27 cellular contexts compared by ENCODE assay signal in the genomic region with DNA sequence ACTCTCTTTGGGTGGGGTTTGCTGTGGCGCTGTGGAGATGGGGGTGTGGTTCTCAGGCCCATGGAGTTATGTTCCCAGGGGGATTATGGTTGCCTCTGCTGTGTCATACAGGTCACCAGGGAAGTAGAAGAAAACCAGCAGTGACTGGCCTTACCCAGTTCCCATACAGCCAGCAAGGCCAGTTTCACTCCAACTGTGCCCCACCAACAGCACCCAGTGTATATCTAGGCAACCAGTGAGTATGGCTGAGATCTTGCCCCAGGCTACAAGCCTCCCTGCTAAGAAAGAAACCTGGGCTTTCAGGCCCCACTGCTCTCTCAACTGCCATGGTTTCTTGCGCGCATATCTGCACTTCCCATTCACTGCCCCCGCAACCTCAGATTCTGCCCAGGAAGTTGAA. TPM values are rescaled to one million over a fixed set of nuclear protein-coding genes. Genes with fewer than 3 reads are reported as not detected.
DNase-seq lines count a peak whose midpoint lies in the region; ATAC-seq and TF ChIP-seq lines count a peak whose summit lies in the region.
"Had no signal": no experiment of that assay in that cellular context is flagged by ENCODE, and none has a peak within 500 bp of the region (broad histone marks: within the 10 kb centered on the region; RNA-seq: fewer than 3 reads in every experiment).

No MANE protein-coding gene starts in this region.

- no peaks in the 10 kb centered on the region for H3K79me1 ChIP-seq in mesenchymal stem cell (replicated peaks; ENCODE audit: low read length, poor library complexity, severe bottlenecking)

- H3K27ac ChIP-seq in smooth muscle cell (ENCODE audit: low read depth): peak overlapping the region; percentile 33
- H3K27ac ChIP-seq in substantia nigra (ENCODE audit: low read depth, low read length, poor library complexity, severe bottlenecking): no peak overlapping the region
- H3K27ac ChIP-seq in mesenchymal stem cell (ENCODE audit: low read length, poor library complexity, severe bottlenecking): no peak overlapping the region
- H3K27ac ChIP-seq: ascending aorta, HL-60, prostate gland, SJCRH30, transverse colon, WERI-Rb-1 had no signal

- H3K4ac ChIP-seq in mesenchymal stem cell (ENCODE audit: low read depth in 1 of 2, low read length in 2 of 2): no peak overlapping the region

- WGBS in smooth muscle cell (ENCODE audit: low lambda C conversion rate): 92% methylated on average over 4 of the region's 4 CpGs
- WGBS in mesenchymal stem cell: over 99% methylated on average over 4 of the region's 4 CpGs

- no peak overlapping the region for H2AK5ac ChIP-seq in mesenchymal stem cell (ENCODE audit: low read length, severe bottlenecking)

- TF ChIP-seq CTCF in Loucy (conservative IDR thresholded peaks at IDR 0.05; ENCODE audit: low read length): no peak
- no peak for TF ChIP-seq CTCF in smooth muscle cell (IDR thresholded peaks at IDR 0.05; ENCODE audit: borderline replicate concordance, insufficient read depth, poor library complexity, severe bottlenecking)

- H4K91ac ChIP-seq in mesenchymal stem cell (ENCODE audit: low read length): no peak overlapping the region

- no peaks in the 10 kb centered on the region for H3K9me3 ChIP-seq in Loucy (ENCODE audit: insufficient read depth, low read depth, low read length)
- no peaks in the 10 kb centered on the region for H3K9me3 ChIP-seq in smooth muscle cell (replicated peaks; ENCODE audit: low read depth)
- no peaks in the 10 kb centered on the region for H3K9me3 ChIP-seq in mesenchymal stem cell (ENCODE audit: control insufficient read depth, low read length)
- H3K9me3 ChIP-seq: SJCRH30, transverse colon had no signal

- H4K8ac ChIP-seq in mesenchymal stem cell (ENCODE audit: low read length): no peak overlapping the region

- ATAC-seq in GM18861 (IDR thresholded peaks at IDR 0.05; ENCODE audit: unreplicated experiment) (peak; percentile 45), esophagus mucosa (peak; percentile 99), left lobe of liver (no peak)
- ATAC-seq: left ventricle myocardium superior had no signal

- no peaks in the 10 kb centered on the region for H3K9me2 ChIP-seq in Loucy (replicated peaks; ENCODE audit: low read depth, low read length)

- H3K14ac ChIP-seq in mesenchymal stem cell (ENCODE audit: low read length in 2 of 2): no peak overlapping the region

- no peak overlapping the region for H2BK120ac ChIP-seq in mesenchymal stem cell (ENCODE audit: low read depth, low read length)

- H3K4me2 ChIP-seq in Loucy (ENCODE audit: low read depth, low read length, poor library complexity, severe bottlenecking) (no peak overlapping the region), smooth muscle cell (no peak overlapping the region), mesenchymal stem cell (ENCODE audit: low read length, poor library complexity, severe bottlenecking) (no peak overlapping the region)

- H3K36me3 ChIP-seq in Loucy (ENCODE audit: insufficient read depth, low read length) (no peaks in the 10 kb centered on the region), smooth muscle cell (ENCODE audit: low read depth) (no peaks in the 10 kb centered on the region), mesenchymal stem cell (ENCODE audit: control insufficient read depth in 1 of 2, insufficient read depth in 2 of 2, low read depth in 1 of 2, low read length in 2 of 2) (no peaks in the 10 kb centered on the region)
- H3K36me3 ChIP-seq: ascending aorta, prostate gland, SJCRH30, transverse colon, WERI-Rb-1 had no signal

- H3K27me3 ChIP-seq in Loucy (ENCODE audit: insufficient read depth, low read length, poor library complexity, severe bottlenecking) (no peaks in the 10 kb centered on the region), smooth muscle cell (ENCODE audit: low read depth) (no peaks in the 10 kb centered on the region), mesenchymal stem cell (ENCODE audit: control insufficient read depth in 1 of 2, insufficient read depth in 1 of 2, low read length in 2 of 2) (no peaks in the 10 kb centered on the region)
- H3K27me3 ChIP-seq: ascending aorta, SJCRH30, transverse colon had no signal

- no peaks in the 10 kb centered on the region for H4K20me1 ChIP-seq in Loucy (ENCODE audit: insufficient read depth, low read length, poor library complexity, severe bottlenecking)
- H4K20me1 ChIP-seq in smooth muscle cell (ENCODE audit: low read depth): no peaks in the 10 kb centered on the region

- H2AFZ ChIP-seq in Loucy (ENCODE audit: low read length) (peak overlapping the region; percentile 76), smooth muscle cell (ENCODE audit: low read depth) (no peak overlapping the region), mesenchymal stem cell (ENCODE audit: low read depth, low read length) (no peak overlapping the region)

- no peak overlapping the region for H3K9ac ChIP-seq in Loucy (ENCODE audit: low read depth, low read length, poor library complexity, severe bottlenecking)
- H3K9ac ChIP-seq in smooth muscle cell (ENCODE audit: low read depth): no peak overlapping the region
- no peak overlapping the region for H3K9ac ChIP-seq in mesenchymal stem cell (ENCODE audit: low read length)

- no peak overlapping the region for H2BK15ac ChIP-seq in mesenchymal stem cell (ENCODE audit: low read depth, poor library complexity, severe bottlenecking)

- no peak overlapping the region for H3K18ac ChIP-seq in mesenchymal stem cell (ENCODE audit: low read depth in 1 of 2, low read length in 2 of 2)

- no peaks in the 10 kb centered on the region for H3K79me2 ChIP-seq in Loucy (ENCODE audit: insufficient read depth, low read length)
- no peaks in the 10 kb centered on the region for H3K79me2 ChIP-seq in smooth muscle cell (ENCODE audit: low read depth)

- H2BK12ac ChIP-seq in mesenchymal stem cell (ENCODE audit: low read length in 2 of 2): peak overlapping the region in 1 of 2 experiments; percentile 19

- peaks cover 8% of the 10 kb centered on the region for H3K4me1 ChIP-seq in Loucy (ENCODE audit: insufficient read depth, low read length, poor library complexity, severe bottlenecking)
- H3K4me1 ChIP-seq in smooth muscle cell (ENCODE audit: low read depth): no peaks in the 10 kb centered on the region
- H3K4me1 ChIP-seq in mesenchymal stem cell (ENCODE audit: control insufficient read depth, insufficient read depth, low read depth, low read length): no peaks in the 10 kb centered on the region
- H3K4me1 ChIP-seq: ascending aorta, prostate gland, SJCRH30, transverse colon had no signal

- DNase-seq in smooth muscle cell (lab: John Stamatoyannopoulos, UW; ENCODE audit: unreplicated experiment): no peak
- DNase-seq in substantia nigra (lab: John Stamatoyannopoulos, UW): no peak
- no peak for DNase-seq in hepatic stellate cell (ENCODE audit: low spot score)
- DNase-seq in left lobe of liver (ENCODE audit: low spot score): no peak
- DNase-seq in mesenchymal stem cell: no peak
- DNase-seq: activated CD4-positive, alpha-beta T cell treated with anti-CD3 and anti-CD28 coated beads, Interleukin-2, amount 10 ng/mL, durations not matched to agents 24 days and 14 days; activated gamma-delta T cell treated with Interleukin-2 at 50 U/mL for 16 hours; DMS79; GDM1; GOT3; left ventricle myocardium superior; NCI-H1436 treated with DMSO at 0.1 percent for 48 hours; NCI-H345; nucleus accumbens; SJCRH30; stimulated activated CD4-positive, alpha-beta T cell treated with anti-CD3 and anti-CD28 coated beads, Interleukin-15, amount 100 ng/mL, for 24 hours; stimulated activated CD4-positive, alpha-beta T cell treated with anti-CD3 and anti-CD28 coated beads, Interleukin-4, amount 100 ng/mL, for 4 hours; T1000; transverse colon; WERI-Rb-1 had no signal

- H3F3A ChIP-seq in Loucy (ENCODE audit: low read depth) (no peaks in the 10 kb centered on the region), smooth muscle cell (ENCODE audit: low read depth) (no peaks in the 10 kb centered on the region)

- H3K23ac ChIP-seq in mesenchymal stem cell (ENCODE audit: low read length in 2 of 2): no peak overlapping the region

- H3K4me3 ChIP-seq in Loucy (ENCODE audit: low read length, poor library complexity, severe bottlenecking) (no peak overlapping the region), smooth muscle cell (no peak overlapping the region), mesenchymal stem cell (ENCODE audit: insufficient read depth in 1 of 2, low read depth in 1 of 2, low read length in 2 of 2) (no peak overlapping the region)
- H3K4me3 ChIP-seq: ascending aorta, prostate gland, SJCRH30, transverse colon had no signal

- no peak overlapping the region for H2BK5ac ChIP-seq in mesenchymal stem cell (ENCODE audit: low read depth, low read length, poor library complexity, severe bottlenecking)

RNA-seq across cellular contexts. Expression of gene RARB, which starts 31.4 kb away (rescaled TPM):
- total RNA-seq in esophagus mucosa (2.5 TPM), smooth muscle cell (106 and 129 TPM in 2 replicates), left lobe of liver (2.2 TPM)
- polyA plus RNA-seq in smooth muscle cell: 62.8 and 88.1 TPM in 2 replicates
- 1.1 TPM for polyA plus RNA-seq in mesenchymal stem cell (2013, experiment 1 of 2)
- polyA plus RNA-seq in mesenchymal stem cell (2013, experiment 2 of 2): 1.2 TPM
- total RNA-seq: activated CD4-positive, alpha-beta T cell treated with anti-CD3 and anti-CD28 coated beads, Interleukin-2, amount 10 ng/mL, durations not matched to agents 24 days and 14 days; activated CD8-positive, alpha-beta memory T cell treated with anti-CD3 and anti-CD28 coated beads for 36 hours had no signal

Comparison
In these comparisons a context has a peak if more than half of its experiments do, and no peak if none do; other contexts are left out.
1. RNA of gene RARB, which starts 31.4 kb away (total RNA-seq): 106 to 129 TPM in smooth muscle cell; 2.5 TPM in esophagus mucosa (single experiment) and 2.2 TPM in left lobe of liver (single experiment); every median in the first group is over 10 times any median in the second.